22 cellular contexts compared by ENCODE assay signal in the genomic region with DNA sequence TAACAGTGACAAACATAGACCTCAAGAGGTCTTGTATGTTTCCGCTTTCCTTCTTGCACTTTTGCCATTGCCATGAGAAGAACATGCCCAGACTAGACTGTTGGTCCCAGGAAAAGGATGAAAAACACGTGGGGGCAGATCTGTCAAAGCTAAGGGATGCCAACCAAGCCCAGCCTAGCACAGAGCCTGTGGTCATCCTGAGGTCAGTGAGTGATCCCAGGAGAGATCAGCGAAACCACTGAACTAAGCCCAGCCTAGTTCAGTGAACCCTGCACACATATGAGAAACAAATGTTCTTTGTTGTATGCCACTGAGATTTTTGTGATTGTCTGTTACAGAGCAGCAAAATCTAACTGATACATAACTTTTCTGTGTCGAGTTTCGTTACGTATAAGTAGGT.
DNase-seq lines count a peak whose midpoint lies in the region; ATAC-seq, FAIRE-seq and TF ChIP-seq lines count a peak whose summit lies in the region.
"Had no signal": no experiment of that assay in that cellular context is flagged by ENCODE, and none has a peak within 500 bp of the region (broad histone marks: within the 10 kb centered on the region; RNA-seq: fewer than 3 reads in every experiment).

No MANE protein-coding gene starts in this region.

- peak overlapping the region; percentile 24; the same call in 1 of the 2 replicates for H3K23ac ChIP-seq in IMR-90 (ENCODE audit: low read depth, low read length)

- H4K5ac ChIP-seq in IMR-90 (ENCODE audit: low read depth, low read length) = no peak overlapping the region

- no peak overlapping the region; the same call in 1 of the 2 replicates for H3K14ac ChIP-seq in IMR-90 (replicated peaks; ENCODE audit: low read depth, low read length)

- H3K36me3 ChIP-seq in HepG2 (replicated peaks in 1 of 2; ENCODE audit: control insufficient read depth in 1 of 2, insufficient read depth in 2 of 2, low read length in 2 of 2) (no peaks in the 10 kb centered on the region), right lobe of liver (no peaks in the 10 kb centered on the region), IMR-90 (ENCODE audit: control insufficient read depth, insufficient read depth, low read length) (no peaks in the 10 kb centered on the region)
- H3K36me3 ChIP-seq: neural progenitor cell, sigmoid colon, thyroid gland had no signal

- no peak overlapping the region for H2BK120ac ChIP-seq in IMR-90 (ENCODE audit: low read depth, low read length)

- no peak overlapping the region for H3K9ac ChIP-seq in HepG2 (ENCODE audit: insufficient read depth, low read depth, low read length)
- H3K9ac ChIP-seq in IMR-90 (ENCODE audit: low read depth, low read length) = no peak overlapping the region
- H3K9ac ChIP-seq: neural progenitor cell had no signal

- no peaks in the 10 kb centered on the region for H3K9me1 ChIP-seq in IMR-90 (ENCODE audit: insufficient read depth, low read length)

- H3K4me1 ChIP-seq in HepG2 (ENCODE audit: insufficient read depth, low read length) (no peaks in the 10 kb centered on the region), right lobe of liver (no peaks in the 10 kb centered on the region), IMR-90 (ENCODE audit: control insufficient read depth, insufficient read depth, low read length) (peaks cover 2% of the 10 kb centered on the region)
- H3K4me1 ChIP-seq: neural progenitor cell, thyroid gland had no signal

- no peak overlapping the region for H3K27ac ChIP-seq in HepG2 (ENCODE audit: extremely low read length, insufficient read depth, low read length)
- no peak overlapping the region for H3K27ac ChIP-seq in right lobe of liver
- no peak overlapping the region for H3K27ac ChIP-seq in IMR-90 (ENCODE audit: insufficient read depth, low read length)
- H3K27ac ChIP-seq: neural progenitor cell, sigmoid colon, thyroid gland had no signal

- TF ChIP-seq POLR2A in HepG2 (IDR thresholded peaks at IDR 0.05; ENCODE audit: insufficient read depth in 1 of 2, low read depth in 2 of 2, low read length in 2 of 2) (no peak), right lobe of liver (IDR thresholded peaks at IDR 0.05) (no peak), IMR-90 (IDR thresholded peaks at IDR 0.05; ENCODE audit: low read depth, low read length) (no peak), GM18505 (IDR thresholded peaks at IDR 0.05; ENCODE audit: borderline replicate concordance, extremely low read depth, insufficient read depth, insufficient read length) (no peak)

- intact Hi-C loops in HepG2 (cut with micrococcal nuclease; ENCODE audit: unreplicated experiment) = no loop called here
- intact Hi-C loops in right lobe of liver (cut with DNase I) = no loop called here
- intact Hi-C loops in IMR-90 (cut with micrococcal nuclease) = no loop called here

- no peak overlapping the region for H2AFZ ChIP-seq in HepG2 (ENCODE audit: low read length)
- peak overlapping the region; percentile 67 for H2AFZ ChIP-seq in IMR-90 (replicated peaks; ENCODE audit: low read length, poor library complexity)
- H2AFZ ChIP-seq: neural progenitor cell had no signal

- no peak for FAIRE-seq in HepG2 (lab: Jason Lieb, UNC)
- FAIRE-seq: endometrium had no signal

- H4K91ac ChIP-seq in IMR-90 (ENCODE audit: insufficient read depth, low read depth, low read length) = no peak overlapping the region

- POLR2A ChIA-PET in HepG2 (lab: Yijun Ruan, JAX) (no interaction called here), IMR-90 (lab: Charles Lee; ENCODE audit: unreplicated experiment) (no interaction called here)

- no peak overlapping the region for H2BK20ac ChIP-seq in IMR-90 (ENCODE audit: low read depth, low read length)

- no peaks in the 10 kb centered on the region for H3K79me2 ChIP-seq in HepG2 (ENCODE audit: insufficient read depth, low read length)

- no peak overlapping the region for H3K4me3 ChIP-seq in HepG2 (replicated peaks in 1 of 3; ENCODE audit: insufficient read depth in 1 of 3, low read depth in 2 of 3, low read length in 3 of 3)
- H3K4me3 ChIP-seq in right lobe of liver = no peak overlapping the region
- H3K4me3 ChIP-seq in IMR-90 (ENCODE audit: insufficient read depth, low read depth, low read length) = no peak overlapping the region
- H3K4me3 ChIP-seq: neural progenitor cell, sigmoid colon, thyroid gland had no signal

- TF ChIP-seq CTCF in HepG2 (CRISPR knock-in tag; IDR thresholded peaks at IDR 0.05) = no peak
- no peak for TF ChIP-seq CTCF in right lobe of liver (IDR thresholded peaks at IDR 0.05)
- TF ChIP-seq CTCF in IMR-90 (conservative IDR thresholded peaks at IDR 0.05; ENCODE audit: low read depth, low read length) = no peak

- no peak overlapping the region; the same call in 1 of the 2 replicates for H3K56ac ChIP-seq in IMR-90 (ENCODE audit: extremely low read depth, insufficient read depth, low read length)

- dilution Hi-C loops in IMR-90 (cut with HindIII; ENCODE audit: low sequenced_read_pairs, unreplicated experiment) = no loop called here

- CTCF ChIA-PET in HepG2 (lab: Yijun Ruan, JAX; ENCODE audit: low intra/inter-chr PET ratio, low total read pairs) (no interaction called here), IMR-90 (lab: Yijun Ruan, JAX) (no interaction called here)

- no peak overlapping the region for H3K4me2 ChIP-seq in HepG2 (ENCODE audit: low read depth, low read length)
- H3K4me2 ChIP-seq in IMR-90 (ENCODE audit: low read depth, low read length) = no peak overlapping the region
- H3K4me2 ChIP-seq: neural progenitor cell had no signal

- H3K27me3 ChIP-seq in HepG2 (ENCODE audit: control insufficient read depth in 1 of 2, insufficient read depth in 2 of 2, low read length in 2 of 2) = no peaks in the 10 kb centered on the region
- no peaks in the 10 kb centered on the region for H3K27me3 ChIP-seq in right lobe of liver
- no peaks in the 10 kb centered on the region for H3K27me3 ChIP-seq in IMR-90 (ENCODE audit: control insufficient read depth, insufficient read depth, low read length)
- H3K27me3 ChIP-seq: neural progenitor cell, sigmoid colon, thyroid gland had no signal

- no peak overlapping the region for H2AK9ac ChIP-seq in IMR-90 (replicated peaks; ENCODE audit: low read depth, low read length, poor library complexity)

- ATAC-seq in HepG2 (no peak), right lobe of liver (no peak), IMR-90 (ENCODE audit: low read depth) (no peak), GM21423 (IDR thresholded peaks at IDR 0.05; ENCODE audit: unreplicated experiment) (no peak), HG03342 (IDR thresholded peaks at IDR 0.05; ENCODE audit: unreplicated experiment) (no peak), GM18505 (IDR thresholded peaks at IDR 0.05; ENCODE audit: unreplicated experiment) (no peak)

- H2AK5ac ChIP-seq in IMR-90 (ENCODE audit: low read depth, low read length) = no peak overlapping the region

- no peak overlapping the region for H2BK15ac ChIP-seq in IMR-90 (ENCODE audit: low read depth, low read length)

- BruUV-seq in HepG2 (replicated peaks; lab: Mats Ljungman, UMichigan) = no TSS peak
- BruUV-seq in IMR-90 (replicated peaks; lab: Mats Ljungman, UMichigan) = no TSS peak

- TF ChIP-seq EP300 in HepG2 (IDR thresholded peaks at IDR 0.05; ENCODE audit: low read depth in 2 of 2, low read length in 2 of 2) (no peak), HepG2 (CRISPR knock-in tag; IDR thresholded peaks at IDR 0.05; ENCODE audit: borderline replicate concordance) (no peak)

- in situ Hi-C loops in HepG2 (cut with HindIII; ENCODE audit: extremely low pct_ligation_motif_present, low pct_unique_long_range_greater_than_20kb) = no loop called here
- in situ Hi-C loops in IMR-90 (cut with MboI; ENCODE audit: low sequenced_read_pairs) = no loop called here

- H3K4ac ChIP-seq in IMR-90 (ENCODE audit: low read depth, low read length) = no peak overlapping the region; the same call in 1 of the 2 replicates

- WGBS in HepG2 (ENCODE audit: low lambda C conversion rate) = 49% methylated on average over 6 of the region's 6 CpGs
- WGBS in right lobe of liver (ENCODE audit: insufficient coverage, low coverage, low lambda C conversion rate, missing lambda C conversion rate) = 88% methylated on average over 6 of the region's 6 CpGs
- WGBS in IMR-90 (ENCODE audit: extremely low coverage in 2 of 2, insufficient read length in 1 of 2), 2 experiments = 75% methylated on average over 2 of the region's 6 CpGs; no CpG with 5 or more reads in 1 of the 2 experiments

- peak overlapping the region in 1 of 2 experiments; percentile 10; a peak in 1 of 4 replicates for H4K8ac ChIP-seq in IMR-90 (ENCODE audit: low read depth in 2 of 2, low read length in 2 of 2)

- H3K18ac ChIP-seq in IMR-90 (ENCODE audit: low read depth, low read length) = peak overlapping the region; percentile 6; the same call in 1 of the 2 replicates

- H3K9me3 ChIP-seq in HepG2 (ENCODE audit: low read length) = no peaks in the 10 kb centered on the region
- no peaks in the 10 kb centered on the region for H3K9me3 ChIP-seq in right lobe of liver
- no peaks in the 10 kb centered on the region for H3K9me3 ChIP-seq in IMR-90 (ENCODE audit: control insufficient read depth, insufficient read depth, low read length)
- H3K9me3 ChIP-seq: sigmoid colon, thyroid gland had no signal

- H3K79me1 ChIP-seq in IMR-90 (ENCODE audit: low read depth in 1 of 2, low read length in 2 of 2) = peaks cover 0 to 5% of the 10 kb centered on the region in 2 experiments; a peak in 2 of 4 replicates

- H4K20me1 ChIP-seq in HepG2 (ENCODE audit: insufficient read depth, low read length) (no peaks in the 10 kb centered on the region), IMR-90 (ENCODE audit: insufficient read depth, low read length) (no peaks in the 10 kb centered on the region)

- TF ChIP-seq RAD21 in HepG2 (CRISPR knock-in tag; IDR thresholded peaks at IDR 0.05) (no peak), IMR-90 (IDR thresholded peaks at IDR 0.05; ENCODE audit: low read length) (no peak)

- H2BK5ac ChIP-seq in IMR-90 (ENCODE audit: low read depth, low read length, poor library complexity, severe bottlenecking) = peak overlapping the region; percentile 16

- DNase-seq in HepG2 (ENCODE audit: low spot score) (no peak), right lobe of liver (no peak), IMR-90 (no peak), fibroblast of peridontal ligament (ENCODE audit: extremely low read depth) (peak; percentile 56)
- no peak for DNase-seq in activated CD8-positive, alpha-beta memory T cell treated with anti-CD3 and anti-CD28 coated beads, Interleukin-2, amount 50 U/mL, for 48 hours
- DNase-seq: 8988T; amniotic stem cell; cerebellar nuclear complex; DND-41; NCI-H2107; NCI-H774; RPMI8226; sigmoid colon; stimulated activated CD4-positive, alpha-beta T cell treated with anti-CD3 and anti-CD28 coated beads, Interleukin-4, amount 100 ng/mL, for 1 hour; stimulated activated CD8-positive, alpha-beta memory T cell treated with anti-CD3 and anti-CD28 coated beads, Interleukin-4, amount 100 ng/mL, for 48 hours; SW 1271; thyroid gland had no signal

TF ChIP-seq in HepG2, 621 proteins besides CTCF, POLR2A, EP300 and RAD21 (continues in another document):
- peak; percentile 45; the same call in 1 of the 2 replicates for TF ChIP-seq RBAK (CRISPR knock-in tag; IDR thresholded peaks at IDR 0.05)
- TF ChIP-seq HNRNPK (IDR thresholded peaks at IDR 0.05; ENCODE audit: low read depth, low read length, poor library complexity, severe bottlenecking) = no peak

TF ChIP-seq in IMR-90, 13 proteins besides CTCF, POLR2A, EP300 and RAD21 (continues in another document):
- TF ChIP-seq MAFK (IDR thresholded peaks at IDR 0.05; ENCODE audit: low read depth, low read length) (no peak), RFX5 (IDR thresholded peaks at IDR 0.05; ENCODE audit: low read depth, low read length) (no peak), RCOR1 (IDR thresholded peaks at IDR 0.05; ENCODE audit: insufficient replicate concordance, low read length) (no peak)
